27 cellular contexts compared by ENCODE assay signal in the genomic region with DNA sequence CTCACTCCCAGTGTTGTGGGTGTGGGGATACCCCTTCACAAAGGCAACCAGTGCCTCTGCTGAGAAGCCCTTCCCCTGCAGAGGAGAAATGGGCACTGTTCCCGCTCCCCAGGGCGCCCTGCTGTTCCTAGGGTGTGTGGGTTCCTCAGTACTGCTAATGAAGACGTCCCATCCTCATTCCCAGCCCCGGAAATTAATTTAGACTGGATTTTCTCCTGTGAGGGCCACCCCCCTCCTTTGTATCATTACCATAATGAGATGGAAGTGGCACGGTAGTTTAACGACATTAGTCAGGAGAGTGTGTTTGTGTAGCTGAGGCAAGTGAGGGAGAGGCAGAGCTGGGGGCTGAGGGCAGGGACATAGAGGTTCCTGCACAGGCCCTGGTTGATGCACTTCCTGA. TPM values are rescaled to one million over a fixed set of nuclear protein-coding genes. Genes with fewer than 3 reads are reported as not detected.
"Had no signal": no experiment of that assay in that cellular context is flagged by ENCODE, and none has a peak within 500 bp of the region (broad histone marks: within the 10 kb centered on the region; RNA-seq: fewer than 3 reads in every experiment).

No MANE protein-coding gene starts in this region.

- H3K27ac Mint-ChIP-seq: activated naive CD8-positive, alpha-beta T cell; activated T-cell treated with anti-CD3 and anti-CD28 coated beads, Interleukin-2, amount 50 U/mL, for 72 hours; nephron progenitor cell; progenitor cell of endocrine pancreas; stimulated activated memory B cell treated with anti-CD40 and anti-IgM and Interleukin-4, amounts not matched to agents 10 μg/mL and 1 μg/mL and 100 μg/mL, for 72 hours; stimulated activated naive CD8-positive, alpha-beta T cell treated with anti-CD3 and anti-CD28 coated beads, Interleukin-15, amount 100 ng/mL, for 72 hours had no signal

- H3K9me3 ChIP-seq: gastroesophageal sphincter, ovary, upper lobe of left lung, vagina had no signal

- ATAC-seq: activated CD4-positive, alpha-beta T cell treated with anti-CD3 and anti-CD28 coated beads for 36 hours; activated T-cell treated with anti-CD3 and anti-CD28 coated beads, Interleukin-2, amount 50 U/mL, for 72 hours; gastroesophageal sphincter; left colon; sciatic nerve; stimulated activated memory B cell treated with anti-CD40 and anti-IgM and Interleukin-4, amounts not matched to agents 10 μg/mL and 1 μg/mL and 100 μg/mL, for 72 hours; stimulated activated naive CD8-positive, alpha-beta T cell treated with anti-CD3 and anti-CD28 coated beads, Interleukin-15, amount 100 ng/mL, for 72 hours had no signal

- H3K27me3 Mint-ChIP-seq: activated CD4-positive, alpha-beta T cell treated with anti-CD3 and anti-CD28 coated beads for 36 hours; activated naive CD8-positive, alpha-beta T cell; progenitor cell of endocrine pancreas; stimulated activated memory B cell treated with anti-CD40 and anti-IgM and Interleukin-4, amounts not matched to agents 10 μg/mL and 1 μg/mL and 100 μg/mL, for 72 hours; stimulated activated naive CD8-positive, alpha-beta T cell treated with anti-CD3 and anti-CD28 coated beads, Interleukin-15, amount 100 ng/mL, for 72 hours had no signal

- H3K27me3 ChIP-seq: cardiac muscle cell, gastroesophageal sphincter, ovary, upper lobe of left lung, vagina had no signal

- H3K4me3 Mint-ChIP-seq: activated CD4-positive, alpha-beta T cell treated with anti-CD3 and anti-CD28 coated beads for 36 hours; activated naive CD8-positive, alpha-beta T cell; activated T-cell treated with anti-CD3 and anti-CD28 coated beads, Interleukin-2, amount 50 U/mL, for 72 hours; nephron progenitor cell; stimulated activated memory B cell treated with anti-CD40 and anti-IgM and Interleukin-4, amounts not matched to agents 10 μg/mL and 1 μg/mL and 100 μg/mL, for 72 hours; stimulated activated naive CD8-positive, alpha-beta T cell treated with anti-CD3 and anti-CD28 coated beads, Interleukin-15, amount 100 ng/mL, for 72 hours had no signal

- H3K4me3 ChIP-seq: cardiac muscle cell, gastroesophageal sphincter, ovary, skin epidermis, upper lobe of left lung, vagina had no signal

- H3K9me3 Mint-ChIP-seq: activated T-cell treated with anti-CD3 and anti-CD28 coated beads, Interleukin-2, amount 50 U/mL, for 72 hours; nephron progenitor cell; stimulated activated memory B cell treated with anti-CD40 and anti-IgM and Interleukin-4, amounts not matched to agents 10 μg/mL and 1 μg/mL and 100 μg/mL, for 72 hours; stimulated activated naive CD8-positive, alpha-beta T cell treated with anti-CD3 and anti-CD28 coated beads, Interleukin-15, amount 100 ng/mL, for 72 hours had no signal

- H3K4me1 Mint-ChIP-seq: stimulated activated memory B cell treated with anti-CD40 and anti-IgM and Interleukin-4, amounts not matched to agents 10 μg/mL and 1 μg/mL and 100 μg/mL, for 72 hours had no signal

- DNase-seq: activated CD4-positive, alpha-beta T cell treated with anti-CD3 and anti-CD28 coated beads for 36 hours; activated CD4-positive, alpha-beta T cell treated with anti-CD3 and anti-CD28 coated beads, Interleukin-2, amount 50 U/mL, for 4 hours; activated CD4-positive, CD25-positive, alpha-beta regulatory T cell; activated effector memory CD4-positive, alpha-beta T cell treated with Interleukin-2 at 50 U/mL for 16 hours; activated naive CD4-positive, alpha-beta T cell treated with Interleukin-2 at 50 U/mL for 16 hours; activated T-cell treated with anti-CD3 and anti-CD28 coated beads for 4 hours; activated T-cell treated with anti-CD3 and anti-CD28 coated beads, Interleukin-2, amount 50 U/mL, for 72 hours; cortex of kidney; hippocampal formation; left colon; mammary epithelial cell; nephron progenitor cell; ovary; retina; stimulated activated CD4-positive, alpha-beta T cell treated with anti-CD3 and anti-CD28 coated beads, Interleukin-4, amount 100 ng/mL, for 4 hours; stimulated activated CD8-positive, alpha-beta memory T cell treated with anti-CD3 and anti-CD28 coated beads, Interleukin-4, amount 100 ng/mL, for 48 hours; stimulated activated naive CD8-positive, alpha-beta T cell treated with anti-CD3 and anti-CD28 coated beads, Interleukin-15, amount 100 ng/mL, for 72 hours; upper lobe of left lung had no signal

- H3K4me1 ChIP-seq: gastroesophageal sphincter, upper lobe of left lung, vagina had no signal

- H3K36me3 Mint-ChIP-seq: activated naive CD8-positive, alpha-beta T cell had no signal

- H3K27ac ChIP-seq: cardiac muscle cell, gastroesophageal sphincter, ovary, skin epidermis, upper lobe of left lung, vagina had no signal

- H3K36me3 ChIP-seq: ovary had no signal

RNA-seq across cellular contexts. Expression of a gene that starts 53.2 kb away (rescaled TPM):
- polyA plus RNA-seq: keratinocyte had no signal
